In genomic region chr19:43638991-43639494, GRCh38 we compare ENCODE assay signal across 8 cellular contexts. TPM values are rescaled to one million over a fixed set of nuclear protein-coding genes. Genes with fewer than 3 reads are reported as not detected.
DNase-seq lines count a peak whose midpoint lies in the region; ATAC-seq and TF ChIP-seq lines count a peak whose summit lies in the region.

No MANE protein-coding gene starts in this region.

- TF ChIP-seq CTCF in brain (conservative IDR thresholded peaks at IDR 0.05) (no peak), lung (IDR thresholded peaks at IDR 0.05; ENCODE audit: control extremely low read depth, extremely low read depth) (no peak), tibial nerve (IDR thresholded peaks at IDR 0.05) (no peak)

- peak overlapping the region; percentile 77 to 91 for H3K4me3 Mint-ChIP-seq in activated T-cell treated with anti-CD3 and anti-CD28 coated beads, Interleukin-2, amount 50 U/mL, for 72 hours
- peak overlapping the region; percentile 93 to 98 (median 94) for H3K4me3 Mint-ChIP-seq in brain

- H3K4me1 ChIP-seq in lung (ENCODE audit: control insufficient read depth in 2 of 2, insufficient read depth in 2 of 2, low read length in 2 of 2) (peaks cover 0 to 10% of the 10 kb centered on the region in 2 donors), tibial nerve (peaks cover 0 to 57% (median 11%) of the 10 kb centered on the region in 4 donors)

- peaks cover 15% of the 10 kb centered on the region for H3K4me1 Mint-ChIP-seq in activated T-cell treated with anti-CD3 and anti-CD28 coated beads, Interleukin-2, amount 50 U/mL, for 72 hours (ENCODE audit: low read depth)
- peaks cover 81% of the 10 kb centered on the region for H3K4me1 Mint-ChIP-seq in brain

- no peak overlapping the region for H3K27ac Mint-ChIP-seq in activated T-cell treated with anti-CD3 and anti-CD28 coated beads, Interleukin-2, amount 50 U/mL, for 72 hours
- peak overlapping the region; percentile 90 to 99 (median 98) for H3K27ac Mint-ChIP-seq in brain

- no peak for DNase-seq in activated T-cell treated with anti-CD3 and anti-CD28 coated beads, Interleukin-2, amount 50 U/mL, for 72 hours
- DNase-seq in activated T-cell treated with anti-CD3 and anti-CD28 coated beads, Interleukin-2, amount 50 U/mL, for 1 hour, result no peak
- DNase-seq in lung (ENCODE audit: low spot score) (no peak), tibial nerve (ENCODE audit: low spot score in 2 of 2) (no peak), CD1c-positive myeloid dendritic cell (ENCODE audit: extremely low spot score) (no peak)

- H3K27me3 ChIP-seq in lung (ENCODE audit: control insufficient read depth, insufficient read depth), result no peaks in the 10 kb centered on the region
- H3K27me3 ChIP-seq in tibial nerve, result peaks cover 2 to 44% of the 10 kb centered on the region in 2 donors

- TF ChIP-seq POLR2A in tibial nerve (IDR thresholded peaks at IDR 0.05), result no peak

- H3K4me3 ChIP-seq in lung (peak overlapping the region; percentile 10), tibial nerve (peak overlapping the region; percentile 42 to 72 (median 50))

- H3K36me3 ChIP-seq in lung (ENCODE audit: control insufficient read depth in 2 of 2, insufficient read depth in 2 of 2, low read length in 2 of 2) (no peaks in the 10 kb centered on the region), tibial nerve (no peaks in the 10 kb centered on the region)

- H3K9me3 Mint-ChIP-seq in activated T-cell treated with anti-CD3 and anti-CD28 coated beads, Interleukin-2, amount 50 U/mL, for 72 hours, result no peaks in the 10 kb centered on the region
- H3K9me3 Mint-ChIP-seq in brain, result peaks cover 0 to 3% (median 0%) of the 10 kb centered on the region in 5 experiments

- H3K9me3 ChIP-seq in lung (ENCODE audit: control insufficient read depth in 2 of 2, insufficient read depth in 1 of 2, low read length in 1 of 2) (no peaks in the 10 kb centered on the region), tibial nerve (no peaks in the 10 kb centered on the region)

- ATAC-seq in activated T-cell treated with anti-CD3 and anti-CD28 coated beads, Interleukin-2, amount 50 U/mL, for 72 hours (replicated peaks in 1 of 2), result no peak
- ATAC-seq in lung (ENCODE audit: insufficient read depth, low FRiP score) (no peak), HG02970 (IDR thresholded peaks at IDR 0.05; ENCODE audit: low FRiP score, unreplicated experiment) (no peak), HG03196 (IDR thresholded peaks at IDR 0.05; ENCODE audit: unreplicated experiment) (no peak)

- H3K27ac ChIP-seq in lung (ENCODE audit: low read depth in 1 of 2, low read length in 1 of 2), result no peak overlapping the region
- H3K27ac ChIP-seq in tibial nerve, result peak overlapping the region; percentile 56 to 92 (median 82)

- H3K36me3 Mint-ChIP-seq in activated T-cell treated with anti-CD3 and anti-CD28 coated beads, Interleukin-2, amount 50 U/mL, for 72 hours (ENCODE audit: insufficient read depth in 2 of 2), result peaks cover 6% of the 10 kb centered on the region in 2 donors
- no peaks in the 10 kb centered on the region for H3K36me3 Mint-ChIP-seq in brain

- peaks cover 46% of the 10 kb centered on the region for H3K27me3 Mint-ChIP-seq in activated T-cell treated with anti-CD3 and anti-CD28 coated beads, Interleukin-2, amount 50 U/mL, for 72 hours (ENCODE audit: low read depth)
- H3K27me3 Mint-ChIP-seq in brain, result peaks cover 7% of the 10 kb centered on the region

- no peak for TF ChIP-seq EP300 in tibial nerve (IDR thresholded peaks at IDR 0.05)

- 15 to 17% methylated on average over 14 to 15 of the region's 15 CpGs for WGBS in lung, 2 donors
- WGBS in tibial nerve, 2 donors, result 10 to 12% methylated on average over 15 of the region's 15 CpGs

RNA-seq across cellular contexts. Expression of gene CADM4, which starts 0.6 kb away (rescaled TPM):
- total RNA-seq in activated T-cell treated with anti-CD3 and anti-CD28 coated beads, Interleukin-2, amount 50 U/mL, for 72 hours, result under 1 TPM; 0.28 to 0.74 TPM
- polyA plus RNA-seq in brain (ENCODE audit: insufficient read depth, low read depth, low replicate concordance) (207 TPM), lung (1 to 10 TPM; 6.3 to 8.7 TPM)
- total RNA-seq in lung (10 to 100 TPM in 1 of 2 donors, 1 to 10 TPM in 1; 5.9 to 12.2 TPM), tibial nerve (100 to 1,000 TPM in 2 of 4 donors, 10 to 100 TPM in 2; 85.2 to 108 (median 102) TPM)

RNA-seq across cellular contexts. Expression of gene ZNF428, which starts 19.6 kb away (rescaled TPM):
- total RNA-seq in activated T-cell treated with anti-CD3 and anti-CD28 coated beads, Interleukin-2, amount 50 U/mL, for 72 hours, result 10 to 100 TPM; 17.2 to 25.6 TPM
- polyA plus RNA-seq in brain (ENCODE audit: insufficient read depth, low read depth, low replicate concordance) (185 TPM), lung (10 to 100 TPM; 27.9 to 95.3 TPM)
- total RNA-seq in lung (10 to 100 TPM; 42.6 to 49.9 TPM), tibial nerve (10 to 100 TPM; 38.1 to 61.1 (median 50.5) TPM)

RNA-seq across cellular contexts. Expression of gene SRRM5, which starts 27.2 kb away (rescaled TPM):
- total RNA-seq in activated T-cell treated with anti-CD3 and anti-CD28 coated beads, Interleukin-2, amount 50 U/mL, for 72 hours, result 1 to 10 TPM; 1.1 to 1.7 TPM
- polyA plus RNA-seq in brain (ENCODE audit: insufficient read depth, low read depth, low replicate concordance) (not detected), lung (under 1 TPM; 0.22 to 0.49 TPM)
- total RNA-seq in lung (under 1 TPM in 1 of 2 donors, not detected in 1; 0.31 TPM), tibial nerve (under 1 TPM; 0.20 to 0.84 (median 0.52) TPM)

RNA-seq across cellular contexts. Expression of gene PLAUR, which starts 30.9 kb away (rescaled TPM):
- 10 to 100 TPM in 1 of 2 donors, 1 to 10 TPM in 1; 9.9 to 10.4 TPM for total RNA-seq in activated T-cell treated with anti-CD3 and anti-CD28 coated beads, Interleukin-2, amount 50 U/mL, for 72 hours
- polyA plus RNA-seq in brain (ENCODE audit: insufficient read depth, low read depth, low replicate concordance) (4.7 TPM), lung (100 to 1,000 TPM in 1 of 2 donors, 10 to 100 TPM in 1; 36.3 to 298 TPM)
- total RNA-seq in lung (100 to 1,000 TPM in 1 of 2 donors, 10 to 100 TPM in 1; 65.6 to 107 TPM), tibial nerve (10 to 100 TPM; 12.9 to 19.7 (median 16.4) TPM)

RNA-seq across cellular contexts. Expression of gene ZNF576, which starts 42.6 kb away (rescaled TPM):
- total RNA-seq in activated T-cell treated with anti-CD3 and anti-CD28 coated beads, Interleukin-2, amount 50 U/mL, for 72 hours, result 10 to 100 TPM; 10.0 to 11.8 TPM
- polyA plus RNA-seq in brain (ENCODE audit: insufficient read depth, low read depth, low replicate concordance), result 17.1 TPM
- total RNA-seq in lung, result 10 to 100 TPM in 1 of 2 donors, 1 to 10 TPM in 1; 5.8 to 14.8 TPM
- polyA plus RNA-seq in lung, result 10 to 100 TPM in 1 of 2 donors, 1 to 10 TPM in 1; 9.8 to 17.2 TPM
- 10 to 100 TPM in 3 of 4 donors, 1 to 10 TPM in 1; 9.9 to 18.8 (median 15.2) TPM for total RNA-seq in tibial nerve

Comparison
In these comparisons a context has a peak if more than half of its experiments do, and no peak if none do; other contexts are left out.
1. H3K27ac ChIP-seq: peak in tibial nerve (4 of 4); none in lung (0 of 2).
2. RNA of gene CADM4, which starts 0.6 kb away (total RNA-seq): 85.2 to 108 TPM in tibial nerve; 5.9 to 12.2 TPM in lung and 0.28 to 0.74 TPM in activated T-cell treated with anti-CD3 and anti-CD28 coated beads, Interleukin-2, amount 50 U/mL, for 72 hours; every median in the first group is over 4 times any median in the second.